In genomic region chr16:49282690-49283375, GRCh38 we compare ENCODE assay signal across 7 cellular contexts. TPM values are rescaled to one million over a fixed set of nuclear protein-coding genes. Genes with fewer than 3 reads are reported as not detected.
DNase-seq lines count a peak whose midpoint lies in the region; ATAC-seq and TF ChIP-seq lines count a peak whose summit lies in the region.

No MANE protein-coding gene starts in this region.

- H3K36me3 ChIP-seq in HUES64 (ENCODE audit: insufficient read depth, low read length) (no peaks in the 10 kb centered on the region), iPS DF 6.9 (ENCODE audit: control insufficient read depth, insufficient read depth, low read length) (no peaks in the 10 kb centered on the region), skeletal muscle tissue (ENCODE audit: control insufficient read depth in 3 of 3, insufficient read depth in 3 of 3, low read length in 3 of 3) (no peaks in the 10 kb centered on the region)

- H3K27me3 ChIP-seq in HUES64 (ENCODE audit: insufficient read depth, low read length) = peaks cover 83% of the 10 kb centered on the region
- peaks cover 53% of the 10 kb centered on the region for H3K27me3 ChIP-seq in iPS DF 6.9 (ENCODE audit: control insufficient read depth, insufficient read depth, low read length)
- peaks cover 69 to 75% (median 73%) of the 10 kb centered on the region in 3 donors for H3K27me3 ChIP-seq in skeletal muscle tissue (ENCODE audit: control insufficient read depth in 3 of 3, insufficient read depth in 3 of 3, low read length in 3 of 3)

- H3K27ac ChIP-seq in HUES64 (ENCODE audit: low read depth, low read length) (no peak overlapping the region), iPS DF 6.9 (ENCODE audit: low read length) (no peak overlapping the region), skeletal muscle tissue (ENCODE audit: low read depth, low read length) (no peak overlapping the region)

- no peaks in the 10 kb centered on the region for H3K9me3 ChIP-seq in HUES64 (ENCODE audit: insufficient read depth, low read depth, low read length)
- no peaks in the 10 kb centered on the region for H3K9me3 ChIP-seq in iPS DF 6.9 (ENCODE audit: control insufficient read depth, insufficient read depth, low read length)
- H3K9me3 ChIP-seq in skeletal muscle tissue (ENCODE audit: control insufficient read depth in 3 of 3, low read length in 3 of 3) = no peaks in the 10 kb centered on the region

- no peak for TF ChIP-seq POLR2A in lower leg skin (IDR thresholded peaks at IDR 0.05)

- WGBS in HUES64 = under 1% methylated on average over 49 of the region's 49 CpGs
- no CpG with 5 or more reads among the region's 49 CpGs for WGBS in iPS DF 6.9 (ENCODE audit: insufficient coverage, insufficient read length)
- WGBS in lower leg skin, 2 donors = 2% methylated on average over 45 to 47 of the region's 49 CpGs

- intact Hi-C loops in lower leg skin (cut with DNase I; ENCODE audit: low total_unique reads) = no loop called here

- H3K4me1 ChIP-seq in HUES64 (ENCODE audit: insufficient read depth, low read length) = peaks cover 22% of the 10 kb centered on the region
- peaks cover 2% of the 10 kb centered on the region; the same call in 1 of the 2 replicates for H3K4me1 ChIP-seq in iPS DF 6.9 (ENCODE audit: control insufficient read depth, insufficient read depth, low read length)
- peaks cover 16 to 35% (median 22%) of the 10 kb centered on the region in 3 donors for H3K4me1 ChIP-seq in skeletal muscle tissue (ENCODE audit: control insufficient read depth in 3 of 3, insufficient read depth in 3 of 3, low read length in 3 of 3)

- no peak for TF ChIP-seq CTCF in lower leg skin (IDR thresholded peaks at IDR 0.05)

- ATAC-seq in GM21737 (IDR thresholded peaks at IDR 0.05; ENCODE audit: unreplicated experiment) = no peak

- H3K9ac ChIP-seq in HUES64 (ENCODE audit: low read depth, low read length) (no peak overlapping the region), skeletal muscle tissue (ENCODE audit: low read depth in 1 of 3, low read length in 3 of 3) (no peak overlapping the region)

- H3K4me3 ChIP-seq in HUES64 (ENCODE audit: low read length) (peak overlapping the region; percentile 73), iPS DF 6.9 (ENCODE audit: low read length) (peak overlapping the region; percentile 78; the same call in 1 of the 2 replicates), skeletal muscle tissue (ENCODE audit: low read length in 3 of 3) (peak overlapping the region; percentile 22 to 43 (median 24)), lower leg skin (ENCODE audit: low read depth, poor library complexity, severe bottlenecking) (no peak overlapping the region)

- DNase-seq in SK-N-DZ (ENCODE audit: low spot score) (peak; percentile 67), iPS DF 6.9 (ENCODE audit: low read depth, low spot score) (no peak), lower leg skin (ENCODE audit: low spot score in 2 of 2) (no peak), HT-29 (ENCODE audit: low spot score) (no peak)

RNA-seq across cellular contexts. Expression of gene CBLN1, which starts 1.2 kb away (rescaled TPM):
- 3.3 TPM for polyA plus RNA-seq in HUES64 (2013, experiment 1 of 2)
- polyA plus RNA-seq in HUES64 (2013, experiment 2 of 2) = 3.1 TPM
- polyA plus RNA-seq in SK-N-DZ (2014; cell fraction: cytosol; rRNA removed) = 32.4 and 41.7 TPM in 2 replicates
- polyA plus RNA-seq in SK-N-DZ (2014; cell fraction: nucleus; rRNA removed) = 17.1 and 31.9 TPM in 2 replicates
- total RNA-seq in skeletal muscle tissue = not detected
- total RNA-seq in lower leg skin = 1 to 10 TPM in 1 of 4 donors, under 1 TPM in 3; 0.27 to 1.2 (median 0.53) TPM
- total RNA-seq in HT-29 (2014; rRNA removed; shearing (Covaris generic)) = 0.39 and 2.5 TPM in 2 replicates
